8 cellular contexts compared by ENCODE assay signal in genomic region chr1:45266151-45266801, GRCh38. TPM values are rescaled to one million over a fixed set of nuclear protein-coding genes. Genes with fewer than 3 reads are reported as not detected.
DNase-seq lines count a peak whose midpoint lies in the region; ATAC-seq and TF ChIP-seq lines count a peak whose summit lies in the region.

No MANE protein-coding gene starts in this region.

- BruUV-seq in MCF 10A (replicated peaks; lab: Mats Ljungman, UMichigan) = no TSS peak

- H3K4me1 Mint-ChIP-seq in MCF 10A (ENCODE audit: insufficient read depth, unreplicated experiment) = peaks cover 9% of the 10 kb centered on the region
- H3K4me1 Mint-ChIP-seq in stimulated activated naive B cell treated with anti-CD40 and anti-IgM and Interleukin-4, amounts not matched to agents 10 μg/mL and 1 μg/mL and 100 μg/mL, for 72 hours = peaks cover 0 to 5% of the 10 kb centered on the region in 2 donors

- H3K9me3 ChIP-seq in left lung = peaks cover 0 to 5% of the 10 kb centered on the region in 2 donors
- no peaks in the 10 kb centered on the region for H3K9me3 ChIP-seq in testis

- H3K36me3 ChIP-seq in left lung = no peaks in the 10 kb centered on the region
- H3K36me3 ChIP-seq in testis (ENCODE audit: low read depth, missing control alignments) = no peaks in the 10 kb centered on the region

- ATAC-seq in left lung = peak; percentile 88
- ATAC-seq in GM21423 (IDR thresholded peaks at IDR 0.05; ENCODE audit: unreplicated experiment) = no peak
- ATAC-seq in HG02623 (IDR thresholded peaks at IDR 0.05; ENCODE audit: unreplicated experiment) = no peak
- ATAC-seq in stimulated activated naive B cell treated with anti-CD40 and anti-IgM and Interleukin-4, amounts not matched to agents 10 μg/mL and 1 μg/mL and 100 μg/mL, for 72 hours (replicated peaks) = no peak

- no peak for TF ChIP-seq CTCF in LNCaP clone FGC (IDR thresholded peaks at IDR 0.05; ENCODE audit: control insufficient read depth, extremely low read depth, insufficient read depth)
- TF ChIP-seq CTCF in MCF 10A (IDR thresholded peaks at IDR 0.05; ENCODE audit: unreplicated experiment) = no peak
- TF ChIP-seq CTCF in left lung (IDR thresholded peaks at IDR 0.05) = no peak
- no peak for TF ChIP-seq CTCF in testis (IDR thresholded peaks at IDR 0.05)

- H3K4me1 ChIP-seq in left lung (peaks cover 0 to 6% of the 10 kb centered on the region in 2 donors), testis (peaks cover 22% of the 10 kb centered on the region)

- WGBS in testis, 2 donors = 20 to 44% methylated on average over 7 of the region's 7 CpGs

- CTCF ChIA-PET in MCF 10A (lab: Yijun Ruan, JAX) = interaction anchor here (0.6 to 2.2 kb wide), 4 partner anchors 33 to 247 kb away, joined by 3 to 9 read pairs (median 6); no protein-coding TSS in a partner anchor

- no peaks in the 10 kb centered on the region for H3K27me3 Mint-ChIP-seq in MCF 10A (ENCODE audit: insufficient read depth, unreplicated experiment)
- peaks cover 0 to 11% of the 10 kb centered on the region in 2 donors for H3K27me3 Mint-ChIP-seq in stimulated activated naive B cell treated with anti-CD40 and anti-IgM and Interleukin-4, amounts not matched to agents 10 μg/mL and 1 μg/mL and 100 μg/mL, for 72 hours

- no peak overlapping the region for H3K4me3 Mint-ChIP-seq in MCF 10A (ENCODE audit: unreplicated experiment)
- H3K4me3 Mint-ChIP-seq in stimulated activated naive B cell treated with anti-CD40 and anti-IgM and Interleukin-4, amounts not matched to agents 10 μg/mL and 1 μg/mL and 100 μg/mL, for 72 hours = no peak overlapping the region

- TF ChIP-seq POLR2A in testis (IDR thresholded peaks at IDR 0.05) = no peak

- peak overlapping the region; percentile 77 for H3K27ac Mint-ChIP-seq in MCF 10A (ENCODE audit: low read depth, unreplicated experiment)
- no peak overlapping the region for H3K27ac Mint-ChIP-seq in stimulated activated naive B cell treated with anti-CD40 and anti-IgM and Interleukin-4, amounts not matched to agents 10 μg/mL and 1 μg/mL and 100 μg/mL, for 72 hours

- no peak overlapping the region for H3K4me3 ChIP-seq in LNCaP clone FGC (ENCODE audit: low read depth, low read length)
- H3K4me3 ChIP-seq in left lung = no peak overlapping the region
- H3K4me3 ChIP-seq in testis = no peak overlapping the region

- POLR2A ChIA-PET in MCF 10A (lab: Yijun Ruan, JAX) = interaction anchor here (1.1 kb wide), 3 partner anchors 37 to 535 kb away, joined by 3 to 4 read pairs (median 4); partner anchors contain the start of genes RNU5D-1 and UROD

- intact Hi-C loops in MCF 10A (cut with micrococcal nuclease) (no loop called here), left lung (cut with DNase I) (no loop called here), testis (cut with DNase I; ENCODE audit: low total_unique reads) (no loop called here)

- DNase-seq in LNCaP clone FGC (ENCODE audit: low read depth) (peak; percentile 13), MCF 10A (ENCODE audit: unreplicated experiment) (peak; percentile 83), left lung (no peak), testis (peak; percentile 92), cortex of kidney (lab: John Stamatoyannopoulos, UW) (no peak)
- no peak for DNase-seq in stimulated activated naive B cell treated with anti-CD40 and anti-IgM and Interleukin-4, amounts not matched to agents 10 μg/mL and 1 μg/mL and 100 μg/mL, for 72 hours

- H3K27me3 ChIP-seq in left lung = no peaks in the 10 kb centered on the region
- H3K27me3 ChIP-seq in testis = no peaks in the 10 kb centered on the region

- peak overlapping the region; percentile 22 to 28 for H3K27ac ChIP-seq in left lung
- H3K27ac ChIP-seq in testis = peak overlapping the region; percentile 76 to 81

- no peaks in the 10 kb centered on the region for H3K9me3 Mint-ChIP-seq in MCF 10A (ENCODE audit: unreplicated experiment)
- H3K9me3 Mint-ChIP-seq in stimulated activated naive B cell treated with anti-CD40 and anti-IgM and Interleukin-4, amounts not matched to agents 10 μg/mL and 1 μg/mL and 100 μg/mL, for 72 hours = peaks cover 3% of the 10 kb centered on the region in 2 donors

- no peaks in the 10 kb centered on the region for H3K36me3 Mint-ChIP-seq in MCF 10A (ENCODE audit: insufficient read depth, unreplicated experiment)
- H3K36me3 Mint-ChIP-seq in stimulated activated naive B cell treated with anti-CD40 and anti-IgM and Interleukin-4, amounts not matched to agents 10 μg/mL and 1 μg/mL and 100 μg/mL, for 72 hours = no peaks in the 10 kb centered on the region

RNA-seq across cellular contexts. Expression of gene ZSWIM5, which starts 59.9 kb away (rescaled TPM):
- total RNA-seq in MCF 10A (2022) (0.14 and 0.32 TPM in 2 replicates), left lung (1 to 10 TPM; 2.0 to 2.8 TPM), testis (10 to 100 TPM; 13.7 to 19.5 TPM)
- polyA plus RNA-seq in testis (ENCODE audit: insufficient read depth, low read depth, low replicate concordance) = 8.8 TPM

Comparison
In these comparisons a context has a peak if more than half of its experiments do, and no peak if none do; other contexts are left out.
1. DNase-seq: peak in LNCaP clone FGC (single experiment), MCF 10A (single experiment) and testis (single experiment); none in left lung (0 of 2), cortex of kidney (single experiment) and stimulated activated naive B cell treated with anti-CD40 and anti-IgM and Interleukin-4, amounts not matched to agents 10 μg/mL and 1 μg/mL and 100 μg/mL, for 72 hours (single experiment).